In genomic region chr2:195658541-195658890, GRCh38 we compare ENCODE assay signal across 8 cellular contexts. TPM values are rescaled to one million over a fixed set of nuclear protein-coding genes. Genes with fewer than 3 reads are reported as not detected.
DNase-seq lines count a peak whose midpoint lies in the region; ATAC-seq lines count a peak whose summit lies in the region.

No MANE protein-coding gene starts in this region.

- ATAC-seq in GM21619 (IDR thresholded peaks at IDR 0.05; ENCODE audit: unreplicated experiment) (no peak), HG03342 (IDR thresholded peaks at IDR 0.05; ENCODE audit: unreplicated experiment) (no peak)

- H3K36me3 ChIP-seq in H7 (replicated peaks; ENCODE audit: control insufficient read depth, insufficient read depth, low read length) (no peaks in the 10 kb centered on the region), mucosa of stomach (ENCODE audit: control insufficient read depth, insufficient read depth, low read length) (no peaks in the 10 kb centered on the region)

- H3K27me3 ChIP-seq in H7 (ENCODE audit: control insufficient read depth, insufficient read depth, low read length) (no peaks in the 10 kb centered on the region), mucosa of stomach (ENCODE audit: control insufficient read depth, insufficient read depth, low read length) (no peaks in the 10 kb centered on the region)

- DNase-seq in AML-193 (lab: John Stamatoyannopoulos, UW) (peak; percentile 19 to 39), H7 (no peak), RKO (ENCODE audit: low spot score) (peak; percentile 93), cerebellum (ENCODE audit: low spot score) (peak; percentile 9), foreskin melanocyte (no peak)

- peak overlapping the region; percentile 91 for H3K4me3 ChIP-seq in H7 (ENCODE audit: insufficient read depth, low read depth, low read length)
- H3K4me3 ChIP-seq in mucosa of stomach (ENCODE audit: low read length): no peak overlapping the region

- H3K4me1 ChIP-seq in mucosa of stomach (ENCODE audit: control insufficient read depth, insufficient read depth, low read length): peaks cover 10% of the 10 kb centered on the region

- H3K9me3 ChIP-seq in mucosa of stomach (ENCODE audit: control insufficient read depth, low read length): no peaks in the 10 kb centered on the region

- peak overlapping the region; percentile 93 for H3K9ac ChIP-seq in mucosa of stomach (ENCODE audit: low read length)

RNA-seq across cellular contexts. Expression of gene SLC39A10, which starts 1.5 kb away (rescaled TPM):
- total RNA-seq in H7 (2014; rRNA removed; shearing (Covaris generic)): 92.6 and 111 TPM in 2 replicates
- 104 TPM for total RNA-seq in cerebellum

Comparison
In these comparisons a context has a peak if more than half of its experiments do, and no peak if none do; other contexts are left out.
1. DNase-seq: peak in AML-193 (2 of 2), RKO (single experiment) and cerebellum (single experiment); none in H7 (single experiment) and foreskin melanocyte (single experiment).